ENCODE assay signal across 8 cellular contexts in genomic region chrX:116009871-116010710, GRCh38.
DNase-seq lines count a peak whose midpoint lies in the region; ATAC-seq, FAIRE-seq and TF ChIP-seq lines count a peak whose summit lies in the region.

No MANE protein-coding gene starts in this region.

- no peak for TF ChIP-seq CTCF in Calu3 (IDR thresholded peaks at IDR 0.05; ENCODE audit: unreplicated experiment)
- no peak for TF ChIP-seq CTCF in left ventricle myocardium inferior (IDR thresholded peaks at IDR 0.05; ENCODE audit: borderline replicate concordance)
- no peak for TF ChIP-seq CTCF in A673 (conservative IDR thresholded peaks at IDR 0.05; ENCODE audit: low read depth, low read length)
- no peak for TF ChIP-seq CTCF in osteocyte (IDR thresholded peaks at IDR 0.05)

- H3K27me3 ChIP-seq in left ventricle myocardium inferior (ENCODE audit: low read depth) (no peaks in the 10 kb centered on the region), A673 (replicated peaks; ENCODE audit: insufficient read depth, low read depth, low read length, poor library complexity) (peaks cover 17% of the 10 kb centered on the region)

- peak overlapping the region; percentile 19 for H3K27ac Mint-ChIP-seq in Calu3 (ENCODE audit: unreplicated experiment)
- no peak overlapping the region for H3K27ac Mint-ChIP-seq in osteocyte (ENCODE audit: unreplicated experiment)

- intact Hi-C loops in Calu3 (cut with micrococcal nuclease; ENCODE audit: unreplicated experiment) (loop anchor here (10.0 kb wide), 1 partner anchor 175 kb away; no protein-coding TSS in a partner anchor), left ventricle myocardium inferior (cut with micrococcal nuclease) (no loop called here), A673 (cut with micrococcal nuclease; ENCODE audit: unreplicated experiment) (no loop called here)

- ATAC-seq in GM19468 (IDR thresholded peaks at IDR 0.05; ENCODE audit: extremely low read depth, unreplicated experiment) (peak; percentile 64), HG03439 (IDR thresholded peaks at IDR 0.05; ENCODE audit: unreplicated experiment) (peak; percentile 91)
- ATAC-seq in activated CD4-positive, CD25-positive, alpha-beta regulatory T cell treated with anti-CD3 and anti-CD28 coated beads, Interleukin-2, amount 50 U/mL, for 24 hours, result no peak

- POLR2A ChIA-PET in A673 (lab: Charles Lee; ENCODE audit: low non-redundant PET), result no interaction called here

- no peak overlapping the region for H3K27ac ChIP-seq in left ventricle myocardium inferior (replicated peaks)
- H3K27ac ChIP-seq in A673 (ENCODE audit: low read depth, low read length, poor library complexity, severe bottlenecking), result no peak overlapping the region

- FAIRE-seq in urothelium cell line (lab: Jason Lieb, UNC), result no peak

- H3K27me3 Mint-ChIP-seq in Calu3 (ENCODE audit: unreplicated experiment) (peaks cover 9% of the 10 kb centered on the region), osteocyte (ENCODE audit: unreplicated experiment) (peaks cover 6% of the 10 kb centered on the region)

- H3K4me1 Mint-ChIP-seq in Calu3 (ENCODE audit: low read depth, unreplicated experiment), result peaks cover 20% of the 10 kb centered on the region
- H3K4me1 Mint-ChIP-seq in osteocyte (ENCODE audit: unreplicated experiment), result no peaks in the 10 kb centered on the region

- H3K4me1 ChIP-seq in left ventricle myocardium inferior (no peaks in the 10 kb centered on the region), A673 (ENCODE audit: insufficient read depth, low read length, poor library complexity, severe bottlenecking) (no peaks in the 10 kb centered on the region)

- CTCF ChIA-PET in Calu3 (lab: Charles Lee), result no interaction called here
- CTCF ChIA-PET in A673 (lab: Charles Lee), result no interaction called here

- peaks cover 8% of the 10 kb centered on the region for H3K9me3 Mint-ChIP-seq in Calu3 (ENCODE audit: low read depth, unreplicated experiment)
- peaks cover 3% of the 10 kb centered on the region for H3K9me3 Mint-ChIP-seq in osteocyte (ENCODE audit: unreplicated experiment)

- DNase-seq in Calu3 (peak; percentile 3), left ventricle myocardium inferior (peak; percentile 13), urothelium cell line (ENCODE audit: low spot score) (no peak), A673 (ENCODE audit: low spot score) (no peak), osteocyte (ENCODE audit: extremely low spot score, unreplicated experiment) (no peak)

- H3K36me3 ChIP-seq in left ventricle myocardium inferior (no peaks in the 10 kb centered on the region), A673 (ENCODE audit: insufficient read depth, low read length, poor library complexity, severe bottlenecking) (no peaks in the 10 kb centered on the region)

- H3K9me3 ChIP-seq in left ventricle myocardium inferior (replicated peaks) (no peaks in the 10 kb centered on the region), A673 (ENCODE audit: low read depth, low read length, poor library complexity, severe bottlenecking) (no peaks in the 10 kb centered on the region)

- no peak overlapping the region for H3K4me3 ChIP-seq in left ventricle myocardium inferior
- H3K4me3 ChIP-seq in A673 (ENCODE audit: low read depth, low read length, poor library complexity, severe bottlenecking), result no peak overlapping the region

- BruUV-seq in Calu3 (replicated peaks; lab: Mats Ljungman, UMichigan), result no TSS peak
- BruUV-seq in A673 (replicated peaks; lab: Mats Ljungman, UMichigan), result no TSS peak

- no peaks in the 10 kb centered on the region for H3K36me3 Mint-ChIP-seq in Calu3 (ENCODE audit: insufficient read depth, unreplicated experiment)
- H3K36me3 Mint-ChIP-seq in osteocyte (ENCODE audit: unreplicated experiment), result no peaks in the 10 kb centered on the region

- H3K4me3 Mint-ChIP-seq in Calu3 (ENCODE audit: low read depth, unreplicated experiment) (peak overlapping the region; percentile 25), osteocyte (ENCODE audit: unreplicated experiment) (no peak overlapping the region)

Comparison
In these comparisons a context has a peak if more than half of its experiments do, and no peak if none do; other contexts are left out.
1. DNase-seq: peak in Calu3 (single experiment) and left ventricle myocardium inferior (single experiment); none in urothelium cell line (single experiment), A673 (single experiment) and osteocyte (single experiment).
2. ATAC-seq: peak in GM19468 (single experiment) and HG03439 (single experiment); none in activated CD4-positive, CD25-positive, alpha-beta regulatory T cell treated with anti-CD3 and anti-CD28 coated beads, Interleukin-2, amount 50 U/mL, for 24 hours (0 of 2).